ENCODE assay signal across 9 cellular contexts in genomic region chr7:2535872-2536627, GRCh38. TPM values are rescaled to one million over a fixed set of nuclear protein-coding genes. Genes with fewer than 3 reads are reported as not detected.
"Had no signal": no experiment of that assay in that cellular context is flagged by ENCODE, and none has a peak within 500 bp of the region (broad histone marks: within the 10 kb centered on the region; RNA-seq: fewer than 3 reads in every experiment).

No MANE protein-coding gene starts in this region.

RNA-seq across cellular contexts. Expression of gene GRIFIN, which starts 59.9 kb away (rescaled TPM):
- total RNA-seq: activated CD4-positive, alpha-beta memory T cell treated with anti-CD3 and anti-CD28 coated beads, Interleukin-2, amount 10 ng/mL, durations not matched to agents 7 days and 5 days; activated CD8-positive, alpha-beta memory T cell treated with anti-CD3 and anti-CD28 coated beads for 36 hours; activated naive CD4-positive, alpha-beta T cell treated with anti-CD3 and anti-CD28 coated beads for 36 hours; activated T-helper 17 cell treated with anti-CD3 and anti-CD28 coated beads, Interleukin-2, amount 50 U/mL, for 72 hours; cardiac septum; MCF 10A; OCI-LY7; SK-MEL-5; T-helper 2 cell treated with Interferon-gamma antibody and Interleukin-4, amounts not matched to agents 100 ng/mL and 5 ng/mL, for 36 hours had no signal
